ENCODE assay signal across 8 cellular contexts in the genomic region with DNA sequence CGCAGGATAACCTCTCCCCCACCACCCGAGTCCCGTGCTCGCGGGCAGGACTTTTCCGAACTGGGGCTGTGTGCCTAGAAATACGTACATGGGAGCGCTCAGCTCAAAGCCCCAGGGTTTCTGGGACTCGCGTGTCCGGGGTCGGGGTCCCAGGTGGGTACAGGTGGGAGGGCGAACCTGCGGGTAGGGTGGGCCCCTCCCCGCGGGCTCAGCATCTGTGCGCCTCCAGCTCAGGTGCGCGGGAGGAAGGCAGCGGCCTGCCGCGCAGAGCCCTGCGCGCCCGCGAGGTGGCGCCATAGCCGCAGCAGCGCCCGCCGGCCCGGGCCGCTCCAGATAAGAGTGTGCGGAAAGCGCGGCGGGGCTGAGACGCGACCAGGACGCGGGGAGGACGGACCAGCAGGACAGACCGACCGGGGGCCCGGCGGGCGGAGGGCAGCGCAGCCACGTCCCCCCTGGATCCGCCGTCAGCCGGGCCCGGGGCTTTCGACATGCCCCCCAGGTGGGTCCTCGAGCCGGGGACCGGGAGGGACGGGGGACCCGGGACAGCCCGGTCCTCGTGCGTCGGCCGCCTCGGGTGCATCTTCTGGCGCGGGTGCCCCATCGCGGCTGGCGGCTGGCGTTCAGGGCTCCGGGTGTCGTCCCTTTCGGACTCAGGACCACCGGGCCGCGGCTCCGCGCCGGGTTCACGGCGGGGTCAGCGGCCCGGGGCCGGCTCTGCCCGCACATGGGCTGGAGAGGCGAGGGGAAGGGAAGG. TPM values are rescaled to one million over a fixed set of nuclear protein-coding genes. Genes with fewer than 3 reads are reported as not detected.
DNase-seq lines count a peak whose midpoint lies in the region; ATAC-seq and TF ChIP-seq lines count a peak whose summit lies in the region.

A gene with protein sequence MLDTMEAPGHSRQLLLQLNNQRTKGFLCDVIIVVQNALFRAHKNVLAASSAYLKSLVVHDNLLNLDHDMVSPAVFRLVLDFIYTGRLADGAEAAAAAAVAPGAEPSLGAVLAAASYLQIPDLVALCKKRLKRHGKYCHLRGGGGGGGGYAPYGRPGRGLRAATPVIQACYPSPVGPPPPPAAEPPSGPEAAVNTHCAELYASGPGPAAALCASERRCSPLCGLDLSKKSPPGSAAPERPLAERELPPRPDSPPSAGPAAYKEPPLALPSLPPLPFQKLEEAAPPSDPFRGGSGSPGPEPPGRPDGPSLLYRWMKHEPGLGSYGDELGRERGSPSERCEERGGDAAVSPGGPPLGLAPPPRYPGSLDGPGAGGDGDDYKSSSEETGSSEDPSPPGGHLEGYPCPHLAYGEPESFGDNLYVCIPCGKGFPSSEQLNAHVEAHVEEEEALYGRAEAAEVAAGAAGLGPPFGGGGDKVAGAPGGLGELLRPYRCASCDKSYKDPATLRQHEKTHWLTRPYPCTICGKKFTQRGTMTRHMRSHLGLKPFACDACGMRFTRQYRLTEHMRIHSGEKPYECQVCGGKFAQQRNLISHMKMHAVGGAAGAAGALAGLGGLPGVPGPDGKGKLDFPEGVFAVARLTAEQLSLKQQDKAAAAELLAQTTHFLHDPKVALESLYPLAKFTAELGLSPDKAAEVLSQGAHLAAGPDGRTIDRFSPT (plus strand): TSS at position 364 of the 754 bp plus-strand sequence. CDS start 1,588 bp downstream, outside the sequence.

- peaks cover 17% of the 10 kb centered on the region for H3K36me3 Mint-ChIP-seq in activated CD8-positive, alpha-beta T cell treated with anti-CD3 and anti-CD28 coated beads for 36 hours (ENCODE audit: low read depth)

- H3K4me1 Mint-ChIP-seq in activated CD8-positive, alpha-beta T cell treated with anti-CD3 and anti-CD28 coated beads for 36 hours (ENCODE audit: low read depth) = peaks cover 16% of the 10 kb centered on the region

- H3K9me3 ChIP-seq in lower lobe of right lung = no peaks in the 10 kb centered on the region

- H3K4me1 ChIP-seq in lower lobe of right lung = peaks cover 62% of the 10 kb centered on the region

- intact Hi-C loops in activated CD8-positive, alpha-beta T cell treated with anti-CD3 and anti-CD28 coated beads for 36 hours (cut with micrococcal nuclease) = loop anchor here (5.0 kb wide), 1 partner anchor 187 kb away; no protein-coding TSS in a partner anchor
- intact Hi-C loops in lower lobe of right lung (cut with DNase I) = loop anchor here (5.0 kb wide), 1 partner anchor 187 kb away; no protein-coding TSS in a partner anchor

- peaks cover 9% of the 10 kb centered on the region for H3K27me3 Mint-ChIP-seq in activated CD8-positive, alpha-beta T cell treated with anti-CD3 and anti-CD28 coated beads for 36 hours

- peak; percentile 61 for DNase-seq in GDM1 (lab: John Stamatoyannopoulos, UW)
- DNase-seq in NCI-H748 treated with DMSO at 0.1 percent for 48 hours (lab: John Stamatoyannopoulos, UW) = peak; percentile 59
- DNase-seq in activated CD8-positive, alpha-beta T cell treated with anti-CD3 and anti-CD28 coated beads for 36 hours = peak; percentile 84
- DNase-seq in ecto neural progenitor cell (ENCODE audit: low spot score) = peak; percentile 93
- DNase-seq in lower lobe of right lung = peak; percentile 87
- DNase-seq in stimulated activated CD4-positive, alpha-beta T cell treated with anti-CD3 and anti-CD28 coated beads, TNF-alpha, amount 100 ng/mL, for 4 hours (ENCODE audit: low read depth in 3 of 3) = peak; percentile 57 to 71 (median 71)
- DNase-seq in NCI-H2029 (lab: John Stamatoyannopoulos, UW) = no peak

- peaks cover 43% of the 10 kb centered on the region for H3K27me3 ChIP-seq in lower lobe of right lung (ENCODE audit: low read depth)

- CTCF ChIA-PET in activated CD8-positive, alpha-beta T cell treated with anti-CD3 and anti-CD28 coated beads for 36 hours (lab: Charles Lee) = interaction anchor here (0.6 to 8.5 kb wide), 60 partner anchors 9 to 1458 kb away, joined by 3 to 239 read pairs (median 4); a partner anchor contains a TSS

- peak; percentile 97 for TF ChIP-seq CTCF in activated CD8-positive, alpha-beta T cell treated with anti-CD3 and anti-CD28 coated beads for 36 hours (IDR thresholded peaks at IDR 0.05)
- TF ChIP-seq CTCF in lower lobe of right lung (IDR thresholded peaks at IDR 0.05) = peak; percentile 97

- peak within 1 kb of the TSS; percentile 74 for H3K4me3 Mint-ChIP-seq in activated CD8-positive, alpha-beta T cell treated with anti-CD3 and anti-CD28 coated beads for 36 hours

- H3K36me3 ChIP-seq in lower lobe of right lung = peaks cover 18% of the 10 kb centered on the region

- H3K4me3 ChIP-seq in lower lobe of right lung = peak within 1 kb of the TSS; percentile 67

- peak within 1 kb of the TSS; percentile 52 for H3K27ac Mint-ChIP-seq in activated CD8-positive, alpha-beta T cell treated with anti-CD3 and anti-CD28 coated beads for 36 hours

- POLR2A ChIA-PET in activated CD8-positive, alpha-beta T cell treated with anti-CD3 and anti-CD28 coated beads for 36 hours (lab: Charles Lee) = interaction anchor here (0.6 to 5.7 kb wide), 12 partner anchors 8 to 248 kb away, joined by 3 to 46 read pairs (median 6); a partner anchor contains a TSS

- ATAC-seq in HG02759 (IDR thresholded peaks at IDR 0.05; ENCODE audit: unreplicated experiment) (peak; percentile 39), lower lobe of right lung (peak; percentile 67 to 78)
- peak; percentile 52 for ATAC-seq in activated CD8-positive, alpha-beta T cell treated with anti-CD3 and anti-CD28 coated beads for 36 hours

- no peaks in the 10 kb centered on the region for H3K9me3 Mint-ChIP-seq in activated CD8-positive, alpha-beta T cell treated with anti-CD3 and anti-CD28 coated beads for 36 hours

- H3K27ac ChIP-seq in lower lobe of right lung = peak within 1 kb of the TSS; percentile 87

RNA-seq across cellular contexts. Expression of the gene that starts here (rescaled TPM):
- 10 to 100 TPM; 35.1 TPM for total RNA-seq in activated CD8-positive, alpha-beta T cell treated with anti-CD3 and anti-CD28 coated beads for 36 hours
- total RNA-seq in lower lobe of right lung = 20.6 TPM
